ENCODE assay signal across 12 cellular contexts in genomic region chr21:44723177-44724131, GRCh38. TPM values are rescaled to one million over a fixed set of nuclear protein-coding genes. Genes with fewer than 3 reads are reported as not detected.
DNase-seq lines count a peak whose midpoint lies in the region; ATAC-seq and TF ChIP-seq lines count a peak whose summit lies in the region.
"Had no signal": no experiment of that assay in that cellular context is flagged by ENCODE, and none has a peak within 500 bp of the region (broad histone marks: within the 10 kb centered on the region; RNA-seq: fewer than 3 reads in every experiment).

No MANE protein-coding gene starts in this region.

- H3K4me1 ChIP-seq in HEK293 (ENCODE audit: control insufficient read depth, insufficient read depth, low read length) = no peaks in the 10 kb centered on the region
- H3K4me1 ChIP-seq: colonic mucosa, psoas muscle had no signal

- POLR2A ChIA-PET in HEK293 (lab: Yijun Ruan, JAX) = no interaction called here

- H3K27ac ChIP-seq in HEK293 (ENCODE audit: extremely low read depth, low read depth, low read length) = no peak overlapping the region
- H3K27ac ChIP-seq: colonic mucosa, psoas muscle had no signal

- H3K4me3 ChIP-seq in HEK293 (ENCODE audit: low read depth, low read length) = no peak overlapping the region
- H3K4me3 ChIP-seq: colonic mucosa, psoas muscle had no signal

- no peak for TF ChIP-seq CTCF in HEK293 (tag by site-specific recombination; IDR thresholded peaks at IDR 0.05)

- ATAC-seq in esophagus mucosa = peak; percentile 26
- no peak for ATAC-seq in HG03565 (IDR thresholded peaks at IDR 0.05; ENCODE audit: unreplicated experiment)
- ATAC-seq: psoas muscle, SK-N-SH treated with all-trans-retinoic acid at 6 μM for 48 hours had no signal

- no peaks in the 10 kb centered on the region for H3K9me3 ChIP-seq in HEK293 (ENCODE audit: control insufficient read depth, insufficient read depth, low read depth, low read length)
- H3K9me3 ChIP-seq: colonic mucosa, psoas muscle had no signal

- H3K36me3 ChIP-seq in HEK293 (ENCODE audit: control insufficient read depth in 2 of 2, insufficient read depth in 1 of 2, low read length in 2 of 2) = no peaks in the 10 kb centered on the region
- H3K36me3 ChIP-seq: colonic mucosa had no signal

- CTCF ChIA-PET in HEK293 (lab: Yijun Ruan, JAX) = interaction anchor here (0.6 kb wide), 1 partner anchor 124 kb away, joined by 3 read pairs; no protein-coding TSS in a partner anchor

- DNase-seq in NCI-H748 treated with DMSO at 0.1 percent for 48 hours (lab: John Stamatoyannopoulos, UW) = peak; percentile 57
- peak; percentile 81 for DNase-seq in retina
- DNase-seq in HuH-7 (ENCODE audit: low spot score) = no peak
- no peak for DNase-seq in SKM-1 treated with dmso at 0.1 percent for 144 hours (lab: John Stamatoyannopoulos, UW; ENCODE audit: unreplicated experiment)
- DNase-seq: colonic mucosa, HCEC 1CT, NCI-H2107, psoas muscle had no signal

TF ChIP-seq in HEK293, 187 proteins besides CTCF, POLR2A, EP300 and RAD21:
- TF ChIP-seq KLF8 (tag by site-specific recombination; IDR thresholded peaks at IDR 0.05) (no peak), TCF7L2 (IDR thresholded peaks at IDR 0.05; ENCODE audit: borderline replicate concordance, low read depth, low read length) (peak; percentile 76), KLF17 (tag by site-specific recombination; IDR thresholded peaks at IDR 0.05) (no peak)

RNA-seq across cellular contexts. Expression of gene TSPEAR, which starts 12.1 kb away (rescaled TPM):
- total RNA-seq in esophagus mucosa = 0.08 TPM
- total RNA-seq: colonic mucosa, psoas muscle had no signal

RNA-seq across cellular contexts. Expression of gene KRTAP10-12, which starts 26.5 kb away (rescaled TPM):
- not detected for total RNA-seq in esophagus mucosa
- total RNA-seq: colonic mucosa, psoas muscle had no signal

RNA-seq across cellular contexts. Expression of gene KRTAP12-1, which starts 41.5 kb away (rescaled TPM):
- total RNA-seq in esophagus mucosa = not detected
- total RNA-seq: colonic mucosa, psoas muscle had no signal

RNA-seq across cellular contexts. Expression of gene KRTAP12-2, which starts 56.7 kb away (rescaled TPM):
- not detected for total RNA-seq in esophagus mucosa
- total RNA-seq: colonic mucosa, psoas muscle had no signal

Comparison
In these comparisons a context has a peak if more than half of its experiments do, and no peak if none do; other contexts are left out.
1. DNase-seq: peak in NCI-H748 treated with DMSO at 0.1 percent for 48 hours (single experiment) and retina (single experiment); none in HuH-7 (single experiment) and SKM-1 treated with dmso at 0.1 percent for 144 hours (single experiment).